35 cellular contexts compared by ENCODE assay signal in genomic region chr14:95816539-95816938, GRCh38.
"Had no signal": no experiment of that assay in that cellular context is flagged by ENCODE, and none has a peak within 500 bp of the region (broad histone marks: within the 10 kb centered on the region; RNA-seq: fewer than 3 reads in every experiment).

No MANE protein-coding gene starts in this region.

- H3K9me3 Mint-ChIP-seq: activated CD4-positive, alpha-beta T cell treated with anti-CD3 and anti-CD28 coated beads, Interleukin-2, amount 10 ng/mL, durations not matched to agents 24 days and 14 days; activated CD8-positive, alpha-beta T cell treated with anti-CD3 and anti-CD28 coated beads for 36 hours; activated naive CD8-positive, alpha-beta T cell treated with anti-CD3 and anti-CD28 coated beads, Interleukin-2, amount 10 ng/mL, durations not matched to agents 7 days and 5 days; activated T-helper 2 cell treated with anti-CD3 and anti-CD28 coated beads, Interferon-gamma antibody, Interleukin-2, Interleukin-4, amounts not matched to agents 10 μg/mL and 5 μg/mL and 100 μg/mL, durations not matched to agents 14 hours and 24 hours and 36 hours; T-helper 1 cell treated with Interleukin-12 subunit alpha and Interleukin-12 subunit beta and Interleukin-4 antibody, amounts not matched to agents 30 μg/mL and 1 μg/mL, for 36 hours; T-helper 2 cell treated with Interferon-gamma antibody and Interleukin-4, amounts not matched to agents 5 μg/mL and 100 μg/mL, for 36 hours had no signal

- H3K4me3 ChIP-seq: ascending aorta, MG63, Peyer's patch, SJSA1 had no signal

- H3K36me3 ChIP-seq: ascending aorta, MG63, Peyer's patch, SJSA1 had no signal

- H3K4me2 ChIP-seq: SK-N-SH had no signal

- ATAC-seq: activated CD8-positive, alpha-beta T cell treated with anti-CD3 and anti-CD28 coated beads for 36 hours; activated T-cell treated with anti-CD3 and anti-CD28 coated beads, Interleukin-2, amount 50 U/mL, for 72 hours; PC-3 had no signal

- H3K9me3 ChIP-seq: ascending aorta, MG63, Peyer's patch, SJSA1, SK-N-SH had no signal

- H3K36me3 Mint-ChIP-seq: activated naive CD4-positive, alpha-beta T cell treated with anti-CD3 and anti-CD28 coated beads, Interleukin-2, amount 50 U/mL, for 24 hours; activated naive CD8-positive, alpha-beta T cell treated with anti-CD3 and anti-CD28 coated beads, Interleukin-2, amount 10 ng/mL, durations not matched to agents 7 days and 5 days had no signal

- FAIRE-seq: TTC549 had no signal

- H3K4me3 Mint-ChIP-seq: activated CD4-positive, alpha-beta T cell treated with anti-CD3 and anti-CD28 coated beads, Interleukin-2, amount 10 ng/mL, durations not matched to agents 24 days and 14 days; activated CD8-positive, alpha-beta T cell treated with anti-CD3 and anti-CD28 coated beads for 36 hours; activated naive CD4-positive, alpha-beta T cell treated with anti-CD3 and anti-CD28 coated beads, Interleukin-2, amount 50 U/mL, for 24 hours; activated naive CD8-positive, alpha-beta T cell treated with anti-CD3 and anti-CD28 coated beads, Interleukin-2, amount 10 ng/mL, durations not matched to agents 7 days and 5 days; activated T-cell treated with anti-CD3 and anti-CD28 coated beads, Interleukin-2, amount 50 U/mL, for 72 hours; T-helper 1 cell treated with Interleukin-12 subunit alpha and Interleukin-12 subunit beta and Interleukin-4 antibody, amounts not matched to agents 30 μg/mL and 1 μg/mL, for 36 hours; T-helper 2 cell treated with Interferon-gamma antibody and Interleukin-4, amounts not matched to agents 5 μg/mL and 100 μg/mL, for 36 hours had no signal

- H3K27ac ChIP-seq: ascending aorta, Peyer's patch, SJSA1 had no signal

- H3K9ac ChIP-seq: SK-N-SH had no signal

- H3K4me1 Mint-ChIP-seq: activated CD4-positive, alpha-beta T cell treated with anti-CD3 and anti-CD28 coated beads, Interleukin-2, amount 10 ng/mL, durations not matched to agents 24 days and 14 days; activated naive CD4-positive, alpha-beta T cell treated with anti-CD3 and anti-CD28 coated beads, Interleukin-2, amount 50 U/mL, for 24 hours had no signal

- H3K4me1 ChIP-seq: ascending aorta, Peyer's patch, SJSA1 had no signal

- H3K27me3 ChIP-seq: ascending aorta, MG63, Peyer's patch, SJSA1 had no signal

- DNase-seq: activated CD4-positive, alpha-beta T cell treated with anti-CD3 and anti-CD28 coated beads, Interleukin-2, amount 10 ng/mL, durations not matched to agents 24 days and 14 days; activated CD4-positive, alpha-beta T cell treated with anti-CD3 and anti-CD28 coated beads, Interleukin-2, amount 50 U/mL, for 4 hours; activated CD8-positive, alpha-beta T cell treated with anti-CD3 and anti-CD28 coated beads for 36 hours; activated gamma-delta T cell; activated naive CD4-positive, alpha-beta T cell treated with Interleukin-2 at 50 U/mL for 16 hours; activated naive CD8-positive, alpha-beta T cell treated with anti-CD3 and anti-CD28 coated beads, Interleukin-2, amount 10 ng/mL, durations not matched to agents 7 days and 5 days; activated T-cell treated with anti-CD3 and anti-CD28 coated beads, Interleukin-2, amount 50 U/mL, for 1 hour; activated T-cell treated with anti-CD3 and anti-CD28 coated beads, Interleukin-2, amount 50 U/mL, for 72 hours; amygdala; caudate nucleus; cerebellar nuclear complex; Kasumi-1; MG63; NCI-H1048; NCI-H1105 treated with DMSO at 0.1 percent for 48 hours; NCI-H1436 treated with DMSO at 0.1 percent for 48 hours; NCI-H1694 treated with DMSO at 0.1 percent for 48 hours; NCI-H2029; NCI-H2171; NCI-H510A; NCI-H526; NCI-H748 treated with DMSO at 0.1 percent for 48 hours; NK-92 treated with Interleukin-12 subunit alpha and Interleukin-12 subunit beta, amount 100 ng/mL, for 24 hours; PC-3; Peyer's patch; RPMI8226; SHP77 treated with DMSO at 0.1 percent for 48 hours; SK-N-SH had no signal

- H3K27ac Mint-ChIP-seq: activated CD4-positive, alpha-beta T cell treated with anti-CD3 and anti-CD28 coated beads, Interleukin-2, amount 10 ng/mL, durations not matched to agents 24 days and 14 days; activated CD8-positive, alpha-beta T cell treated with anti-CD3 and anti-CD28 coated beads for 36 hours; activated naive CD4-positive, alpha-beta T cell treated with anti-CD3 and anti-CD28 coated beads, Interleukin-2, amount 50 U/mL, for 24 hours; activated naive CD8-positive, alpha-beta T cell treated with anti-CD3 and anti-CD28 coated beads, Interleukin-2, amount 10 ng/mL, durations not matched to agents 7 days and 5 days; activated T-cell treated with anti-CD3 and anti-CD28 coated beads, Interleukin-2, amount 50 U/mL, for 72 hours; activated T-helper 2 cell treated with anti-CD3 and anti-CD28 coated beads, Interferon-gamma antibody, Interleukin-2, Interleukin-4, amounts not matched to agents 10 μg/mL and 5 μg/mL and 100 μg/mL, durations not matched to agents 14 hours and 24 hours and 36 hours; T-helper 1 cell treated with Interleukin-12 subunit alpha and Interleukin-12 subunit beta and Interleukin-4 antibody, amounts not matched to agents 30 μg/mL and 1 μg/mL, for 36 hours; T-helper 2 cell treated with Interferon-gamma antibody and Interleukin-4, amounts not matched to agents 5 μg/mL and 100 μg/mL, for 36 hours had no signal
